ENCODE assay signal across 1 cellular context in genomic region chr17:4163951-4164350, GRCh38.
TF ChIP-seq lines count a peak whose summit lies in the region.

No MANE protein-coding gene starts in this region.

TF ChIP-seq in WTC11, 78 proteins besides CTCF, POLR2A, EP300 and RAD21 (continued from another document):
- TF ChIP-seq STAT6 (CRISPR knock-in tag; conservative IDR thresholded peaks at IDR 0.05; ENCODE audit: low read depth) (no peak), GRHL2 (CRISPR knock-in tag; IDR thresholded peaks at IDR 0.05; ENCODE audit: insufficient replicate concordance, severe bottlenecking) (no peak), MLX (CRISPR knock-in tag; IDR thresholded peaks at IDR 0.05) (no peak), CDX4 (CRISPR knock-in tag; IDR thresholded peaks at IDR 0.05; ENCODE audit: borderline replicate concordance) (no peak), ZNF232 (CRISPR knock-in tag; IDR thresholded peaks at IDR 0.05) (no peak), NR3C1 (CRISPR knock-in tag; conservative IDR thresholded peaks at IDR 0.05; ENCODE audit: low read depth) (no peak), ETV6 (CRISPR knock-in tag; IDR thresholded peaks at IDR 0.05) (no peak), ATF3 (CRISPR knock-in tag; conservative IDR thresholded peaks at IDR 0.05) (no peak), ZNF512 (CRISPR knock-in tag; IDR thresholded peaks at IDR 0.05; ENCODE audit: borderline replicate concordance) (no peak), ELF4 (CRISPR knock-in tag; IDR thresholded peaks at IDR 0.05; ENCODE audit: low read depth) (no peak), ZNF317 (CRISPR knock-in tag; IDR thresholded peaks at IDR 0.05; ENCODE audit: borderline replicate concordance, low read depth) (no peak), GABPB1 (CRISPR knock-in tag; IDR thresholded peaks at IDR 0.05) (no peak), ZMAT4 (CRISPR knock-in tag; IDR thresholded peaks at IDR 0.05) (no peak), MYBL2 (CRISPR knock-in tag; IDR thresholded peaks at IDR 0.05) (no peak), ZNF263 (CRISPR knock-in tag; IDR thresholded peaks at IDR 0.05; ENCODE audit: low read depth) (no peak), FOXP1 (CRISPR knock-in tag; IDR thresholded peaks at IDR 0.05; ENCODE audit: borderline replicate concordance) (no peak), ZNF423 (CRISPR knock-in tag; IDR thresholded peaks at IDR 0.05) (no peak)
